8 cellular contexts compared by ENCODE assay signal in the genomic region with DNA sequence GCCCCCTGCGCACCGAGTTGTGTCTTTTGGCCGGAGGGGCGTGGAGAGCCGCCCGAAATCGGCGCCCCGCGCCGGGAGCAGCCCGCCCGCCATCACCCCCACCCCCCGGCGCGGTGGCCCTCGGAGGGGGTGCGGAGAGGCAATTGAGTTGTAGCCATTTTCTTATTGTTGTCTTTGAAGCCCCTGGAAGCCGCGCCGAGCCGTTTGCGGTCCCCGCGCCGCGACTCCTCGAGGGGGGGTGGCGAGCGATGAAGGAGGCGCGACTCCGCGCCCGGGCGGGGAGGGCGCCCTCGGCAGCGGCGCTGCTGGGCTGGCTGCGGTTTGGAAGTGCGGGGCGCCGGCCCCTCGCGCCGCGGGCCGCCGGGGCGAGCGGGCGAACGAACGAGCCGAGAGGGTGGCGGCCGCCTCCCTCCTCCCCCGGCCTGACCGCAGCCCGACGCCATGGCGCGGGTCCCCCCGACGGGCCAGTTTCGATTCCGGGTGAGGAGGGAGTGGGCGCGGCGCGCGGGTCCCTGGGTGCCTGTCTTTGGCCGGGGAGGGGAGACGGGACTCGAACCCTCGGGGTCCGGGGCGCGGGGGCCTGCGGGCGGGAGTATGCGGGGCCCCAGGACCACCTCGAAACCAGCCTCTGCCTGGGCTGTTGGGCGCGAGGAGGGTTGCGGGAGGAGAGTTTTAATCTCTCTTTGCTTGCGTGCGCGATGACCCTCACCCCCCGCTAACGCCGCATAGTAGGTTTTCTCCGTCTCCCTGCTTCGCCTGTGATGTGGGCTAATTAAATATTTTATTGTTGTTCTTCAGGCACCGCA. TPM values are rescaled to one million over a fixed set of nuclear protein-coding genes. Genes with fewer than 3 reads are reported as not detected.
A peak's percentile ranks its signal among the peaks of the same experiment; 100 is the strongest.
DNase-seq lines count a peak whose midpoint lies in the region; ATAC-seq and TF ChIP-seq lines count a peak whose summit lies in the region.

No MANE protein-coding gene starts in this region.

- H3F3A ChIP-seq in neural cell (ENCODE audit: insufficient read depth, low read length, poor library complexity, severe bottlenecking) (peaks cover 4% of the 10 kb centered on the region), PC-9 (ENCODE audit: insufficient read depth, low read depth) (no peaks in the 10 kb centered on the region)

- H3K4me3 ChIP-seq in DND-41 (ENCODE audit: low read depth in 1 of 2, low read length in 2 of 2), result peak overlapping the region; percentile 69 to 79
- H3K4me3 ChIP-seq in fibroblast of pulmonary artery (replicated peaks; ENCODE audit: low read depth, low read length), result peak overlapping the region; percentile 69
- peak overlapping the region; percentile 81 for H3K4me3 ChIP-seq in neural cell (ENCODE audit: low read length)
- peak overlapping the region; percentile 73 to 91 for H3K4me3 ChIP-seq in tibial artery
- H3K4me3 ChIP-seq in PC-9, result no peak overlapping the region

- CTCF ChIA-PET in PC-9 (lab: Charles Lee), result no interaction called here

- H3K36me3 Mint-ChIP-seq in activated T-helper 1 cell treated with anti-CD3 and anti-CD28 coated beads, Interleukin-12 subunit alpha, Interleukin-12 subunit beta, Interleukin-2, Interleukin-4 antibody, amounts not matched to agents 30 ng/mL and 10 ng/mL and 1 ng/mL, durations not matched to agents 14 hours and 24 hours and 36 hours (ENCODE audit: low read depth), result peaks cover 24% of the 10 kb centered on the region

- peak overlapping the region; percentile 83 for H3K27ac Mint-ChIP-seq in activated T-helper 1 cell treated with anti-CD3 and anti-CD28 coated beads, Interleukin-12 subunit alpha, Interleukin-12 subunit beta, Interleukin-2, Interleukin-4 antibody, amounts not matched to agents 30 ng/mL and 10 ng/mL and 1 ng/mL, durations not matched to agents 14 hours and 24 hours and 36 hours

- H3K27me3 ChIP-seq in DND-41 (ENCODE audit: insufficient read depth, low read length, poor library complexity) (no peaks in the 10 kb centered on the region), neural cell (ENCODE audit: insufficient read depth, low read depth, low read length) (no peaks in the 10 kb centered on the region), tibial artery (no peaks in the 10 kb centered on the region), PC-9 (ENCODE audit: insufficient read depth, low read depth) (no peaks in the 10 kb centered on the region)

- H3K9me3 ChIP-seq in DND-41 (ENCODE audit: insufficient read depth, low read length, severe bottlenecking) (no peaks in the 10 kb centered on the region), neural cell (ENCODE audit: low read length) (no peaks in the 10 kb centered on the region), tibial artery (no peaks in the 10 kb centered on the region), PC-9 (ENCODE audit: insufficient read depth, low read depth) (no peaks in the 10 kb centered on the region; the same call in 1 of the 2 replicates)

- H3K9me2 ChIP-seq in neural cell (ENCODE audit: insufficient read depth, low read length) (no peaks in the 10 kb centered on the region), PC-9 (ENCODE audit: insufficient read depth) (no peaks in the 10 kb centered on the region)

- DNase-seq in DND-41 (peak; percentile 64), NAMALWA (ENCODE audit: low spot score) (peak; percentile 62), fibroblast of pulmonary artery (ENCODE audit: low read depth) (no peak), tibial artery (peak; percentile 36 to 77), PC-9 (no peak)
- peak; percentile 55 for DNase-seq in activated T-helper 1 cell treated with anti-CD3 and anti-CD28 coated beads, Interleukin-12 subunit alpha, Interleukin-12 subunit beta, Interleukin-2, Interleukin-4 antibody, amounts not matched to agents 30 ng/mL and 10 ng/mL and 1 ng/mL, durations not matched to agents 14 hours and 24 hours and 36 hours (ENCODE audit: low spot score)

- H3K9ac ChIP-seq in DND-41 (ENCODE audit: low read depth, low read length) (peak overlapping the region; percentile 82), neural cell (ENCODE audit: low read length) (peak overlapping the region; percentile 83)

- POLR2A ChIA-PET in PC-9 (lab: Charles Lee; ENCODE audit: unreplicated experiment), result no interaction called here

- intact Hi-C loops in activated T-helper 1 cell treated with anti-CD3 and anti-CD28 coated beads, Interleukin-12 subunit alpha, Interleukin-12 subunit beta, Interleukin-2, Interleukin-4 antibody, amounts not matched to agents 30 ng/mL and 10 ng/mL and 1 ng/mL, durations not matched to agents 14 hours and 24 hours and 36 hours (cut with micrococcal nuclease), result loop anchor here (1.0 to 10.0 kb wide), 5 partner anchors 9 to 1541 kb away; a partner anchor contains a TSS
- intact Hi-C loops in tibial artery (cut with DNase I; ENCODE audit: low total_unique reads), result no loop called here
- intact Hi-C loops in PC-9 (cut with micrococcal nuclease; ENCODE audit: unreplicated experiment), result no loop called here

- H3K4me1 ChIP-seq in DND-41 (ENCODE audit: insufficient read depth, low read length), result peaks cover 36% of the 10 kb centered on the region
- H3K4me1 ChIP-seq in tibial artery, result peaks cover 0 to 43% (median 22%) of the 10 kb centered on the region in 4 donors
- no peaks in the 10 kb centered on the region for H3K4me1 ChIP-seq in PC-9 (replicated peaks; ENCODE audit: insufficient read depth)

- ATAC-seq in DND-41 (ENCODE audit: insufficient read depth, low read depth), result no peak
- no peak for ATAC-seq in GM21515 (IDR thresholded peaks at IDR 0.05; ENCODE audit: unreplicated experiment)

- peak; percentile 18 for TF ChIP-seq RAD21 in neural cell (conservative IDR thresholded peaks at IDR 0.05)

- TF ChIP-seq CTCF in DND-41 (IDR thresholded peaks at IDR 0.05; ENCODE audit: borderline replicate concordance, extremely low read depth, low read length, poor library complexity, severe bottlenecking) (peak; percentile 12), fibroblast of pulmonary artery (IDR thresholded peaks at IDR 0.05; ENCODE audit: low read length, missing control alignments) (no peak), neural cell (IDR thresholded peaks at IDR 0.05; ENCODE audit: poor library complexity, severe bottlenecking) (no peak), tibial artery (IDR thresholded peaks at IDR 0.05) (no peak), PC-9 (conservative IDR thresholded peaks at IDR 0.05) (no peak)

- H3K4me2 ChIP-seq in DND-41 (ENCODE audit: insufficient read depth, low read length) (peak overlapping the region; percentile 86), neural cell (ENCODE audit: low read length) (no peak overlapping the region), PC-9 (no peak overlapping the region)

- H3K4me1 Mint-ChIP-seq in activated T-helper 1 cell treated with anti-CD3 and anti-CD28 coated beads, Interleukin-12 subunit alpha, Interleukin-12 subunit beta, Interleukin-2, Interleukin-4 antibody, amounts not matched to agents 30 ng/mL and 10 ng/mL and 1 ng/mL, durations not matched to agents 14 hours and 24 hours and 36 hours (ENCODE audit: low read depth), result peaks cover 53% of the 10 kb centered on the region

- peaks cover 17% of the 10 kb centered on the region; the same call in 1 of the 2 replicates for H4K20me1 ChIP-seq in DND-41 (ENCODE audit: insufficient read depth, low read length)
- H4K20me1 ChIP-seq in neural cell (ENCODE audit: insufficient read depth), result no peaks in the 10 kb centered on the region
- no peaks in the 10 kb centered on the region for H4K20me1 ChIP-seq in PC-9 (ENCODE audit: insufficient read depth)

- peaks cover 11% of the 10 kb centered on the region for H3K27me3 Mint-ChIP-seq in activated T-helper 1 cell treated with anti-CD3 and anti-CD28 coated beads, Interleukin-12 subunit alpha, Interleukin-12 subunit beta, Interleukin-2, Interleukin-4 antibody, amounts not matched to agents 30 ng/mL and 10 ng/mL and 1 ng/mL, durations not matched to agents 14 hours and 24 hours and 36 hours (ENCODE audit: insufficient read depth)

- H3K9me3 Mint-ChIP-seq in activated T-helper 1 cell treated with anti-CD3 and anti-CD28 coated beads, Interleukin-12 subunit alpha, Interleukin-12 subunit beta, Interleukin-2, Interleukin-4 antibody, amounts not matched to agents 30 ng/mL and 10 ng/mL and 1 ng/mL, durations not matched to agents 14 hours and 24 hours and 36 hours, result no peaks in the 10 kb centered on the region

- peak overlapping the region; percentile 64 for H2AFZ ChIP-seq in DND-41 (ENCODE audit: low read depth, low read length)
- no peak overlapping the region for H2AFZ ChIP-seq in neural cell (ENCODE audit: low read depth, low read length)
- H2AFZ ChIP-seq in PC-9, result no peak overlapping the region

- H3K36me3 ChIP-seq in DND-41 (ENCODE audit: insufficient read depth, low read length) (no peaks in the 10 kb centered on the region), neural cell (ENCODE audit: insufficient read depth, low read length) (peaks cover 7% of the 10 kb centered on the region), tibial artery (no peaks in the 10 kb centered on the region), PC-9 (ENCODE audit: low read depth) (no peaks in the 10 kb centered on the region)

- BruUV-seq in PC-9 (replicated peaks; lab: Mats Ljungman, UMichigan), result no TSS peak

- peak overlapping the region; percentile 78 for H3K27ac ChIP-seq in DND-41 (ENCODE audit: low read length)
- H3K27ac ChIP-seq in neural cell (ENCODE audit: low read length), result peak overlapping the region; percentile 79
- peak overlapping the region; percentile 92 to 97 for H3K27ac ChIP-seq in tibial artery
- H3K27ac ChIP-seq in PC-9, result no peak overlapping the region

- TF ChIP-seq EP300 in neural cell (conservative IDR thresholded peaks at IDR 0.05; ENCODE audit: poor library complexity, severe bottlenecking), result no peak

- H3K79me2 ChIP-seq in DND-41 (ENCODE audit: insufficient read depth, low read length), result peaks cover 10% of the 10 kb centered on the region
- peaks cover 51% of the 10 kb centered on the region for H3K79me2 ChIP-seq in neural cell (replicated peaks; ENCODE audit: insufficient read depth, low read length)
- no peaks in the 10 kb centered on the region for H3K79me2 ChIP-seq in PC-9 (ENCODE audit: low read depth)

- peak overlapping the region; percentile 90 for H3K4me3 Mint-ChIP-seq in activated T-helper 1 cell treated with anti-CD3 and anti-CD28 coated beads, Interleukin-12 subunit alpha, Interleukin-12 subunit beta, Interleukin-2, Interleukin-4 antibody, amounts not matched to agents 30 ng/mL and 10 ng/mL and 1 ng/mL, durations not matched to agents 14 hours and 24 hours and 36 hours

RNA-seq across cellular contexts. Expression of a gene that starts 1.3 kb away (rescaled TPM):
- 25.1 and 25.4 TPM in 2 replicates for total RNA-seq in activated T-helper 1 cell treated with anti-CD3 and anti-CD28 coated beads, Interleukin-12 subunit alpha, Interleukin-12 subunit beta, Interleukin-2, Interleukin-4 antibody, amounts not matched to agents 30 ng/mL and 10 ng/mL and 1 ng/mL, durations not matched to agents 14 hours and 24 hours and 36 hours
- 143 and 146 TPM in 2 replicates for polyA plus RNA-seq in neural cell
- 351 and 423 TPM in 2 replicates for polyA minus RNA-seq in neural cell
- total RNA-seq in PC-9 (2021), result not detected in 2 replicates

Comparison
In these comparisons a context has a peak if more than half of its experiments do, and no peak if none do; other contexts are left out.
1. DNase-seq: peak in DND-41 (single experiment), NAMALWA (single experiment), activated T-helper 1 cell treated with anti-CD3 and anti-CD28 coated beads, Interleukin-12 subunit alpha, Interleukin-12 subunit beta, Interleukin-2, Interleukin-4 antibody, amounts not matched to agents 30 ng/mL and 10 ng/mL and 1 ng/mL, durations not matched to agents 14 hours and 24 hours and 36 hours (single experiment) and tibial artery (2 of 2); none in fibroblast of pulmonary artery (single experiment) and PC-9 (0 of 2).
2. RNA of a gene that starts 1.3 kb away (total RNA-seq): 25.1 to 25.4 TPM in activated T-helper 1 cell treated with anti-CD3 and anti-CD28 coated beads, Interleukin-12 subunit alpha, Interleukin-12 subunit beta, Interleukin-2, Interleukin-4 antibody, amounts not matched to agents 30 ng/mL and 10 ng/mL and 1 ng/mL, durations not matched to agents 14 hours and 24 hours and 36 hours; not detected in PC-9; every median in the first group is over 10 times any median in the second.